ENCODE assay signal across 8 cellular contexts in the genomic region with DNA sequence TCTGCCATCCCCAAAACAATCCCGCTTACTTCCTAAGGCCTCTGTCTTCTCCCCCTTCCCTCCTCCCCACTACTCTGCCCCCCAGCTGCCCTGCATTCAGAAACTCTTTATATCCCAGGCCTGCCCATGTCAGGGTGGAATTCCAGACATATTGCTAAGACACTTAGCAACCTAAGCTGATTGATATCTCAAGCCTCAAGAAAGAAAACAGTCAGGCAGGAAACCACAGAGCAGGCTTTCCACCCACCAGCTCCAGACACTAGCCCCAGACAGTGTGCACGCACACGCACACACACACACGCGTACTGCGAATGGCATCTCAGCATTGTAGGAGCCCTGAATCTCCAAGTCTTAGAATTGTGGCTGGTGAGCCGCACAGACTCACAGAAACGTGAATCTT. TPM values are rescaled to one million over a fixed set of nuclear protein-coding genes. Genes with fewer than 3 reads are reported as not detected.
DNase-seq lines count a peak whose midpoint lies in the region; ATAC-seq and TF ChIP-seq lines count a peak whose summit lies in the region.

No MANE protein-coding gene starts in this region.

- DNase-seq in ELF-1 (ENCODE audit: low read depth, low spot score) (peak; percentile 74), NCI-H226 (peak; percentile 98), colonic mucosa (peak; percentile 23), pons (ENCODE audit: low spot score) (peak; percentile 81), prostate gland (ENCODE audit: low spot score) (no peak), WTC11 (ENCODE audit: low spot score) (no peak), occipital lobe (lab: John Stamatoyannopoulos, UW) (no peak)
- DNase-seq in effector CD4-positive, alpha-beta T cell, result no peak

- no peak overlapping the region for H3K27ac ChIP-seq in colonic mucosa
- H3K27ac ChIP-seq in prostate gland, result peak overlapping the region in 1 of 2 donors; percentile 15

- peak overlapping the region in 1 of 2 donors; percentile 12 for H3K9ac ChIP-seq in colonic mucosa (ENCODE audit: low read depth in 2 of 2, low read length in 2 of 2)

- TF ChIP-seq POLR2A in prostate gland (IDR thresholded peaks at IDR 0.05), result no peak

- H3K9me3 ChIP-seq in colonic mucosa (no peaks in the 10 kb centered on the region), prostate gland (no peaks in the 10 kb centered on the region)

- peaks cover 4% of the 10 kb centered on the region; the same call in 1 of the 2 replicates for H3K36me3 Mint-ChIP-seq in WTC11

- WGBS in prostate gland, result 44% methylated on average over 8 of the region's 8 CpGs

- TF ChIP-seq CTCF in colonic mucosa (IDR thresholded peaks at IDR 0.05) (no peak), prostate gland (IDR thresholded peaks at IDR 0.05) (no peak), WTC11 (IDR thresholded peaks at IDR 0.05) (no peak)

- H3K27me3 Mint-ChIP-seq in WTC11 (ENCODE audit: low read depth), result no peaks in the 10 kb centered on the region

- H3K4me1 Mint-ChIP-seq in WTC11, result peaks cover 17% of the 10 kb centered on the region

- no peak overlapping the region for H3K4me3 Mint-ChIP-seq in WTC11

- POLR2A ChIA-PET in WTC11 (lab: Charles Lee), result no interaction called here

- intact Hi-C loops in colonic mucosa (cut with DNase I), result loop anchor here (10.0 kb wide), 1 partner anchor 205 kb away; no protein-coding TSS in a partner anchor
- intact Hi-C loops in prostate gland (cut with DNase I), result no loop called here

- no peak for ATAC-seq in WTC11

- H3K27ac Mint-ChIP-seq in WTC11, result no peak overlapping the region

- H3K27me3 ChIP-seq in colonic mucosa (no peaks in the 10 kb centered on the region), prostate gland (replicated peaks; ENCODE audit: insufficient read depth) (no peaks in the 10 kb centered on the region)

- H3K4me3 ChIP-seq in colonic mucosa (no peak overlapping the region), prostate gland (no peak overlapping the region)

- no peaks in the 10 kb centered on the region for H3K9me3 Mint-ChIP-seq in WTC11

- no peaks in the 10 kb centered on the region for H3K36me3 ChIP-seq in colonic mucosa
- H3K36me3 ChIP-seq in prostate gland, result no peaks in the 10 kb centered on the region

- CTCF ChIA-PET in WTC11 (lab: Charles Lee), result interaction anchor here (1.2 to 3.0 kb wide), 4 partner anchors 20 to 148 kb away, joined by 3 to 62 read pairs (median 10); a partner anchor contains a TSS

- H3K4me1 ChIP-seq in colonic mucosa (peaks cover 19% of the 10 kb centered on the region), prostate gland (replicated peaks) (no peaks in the 10 kb centered on the region)

TF ChIP-seq in WTC11, 78 proteins besides CTCF, POLR2A, EP300 and RAD21:
- TF ChIP-seq, protein P1, sequence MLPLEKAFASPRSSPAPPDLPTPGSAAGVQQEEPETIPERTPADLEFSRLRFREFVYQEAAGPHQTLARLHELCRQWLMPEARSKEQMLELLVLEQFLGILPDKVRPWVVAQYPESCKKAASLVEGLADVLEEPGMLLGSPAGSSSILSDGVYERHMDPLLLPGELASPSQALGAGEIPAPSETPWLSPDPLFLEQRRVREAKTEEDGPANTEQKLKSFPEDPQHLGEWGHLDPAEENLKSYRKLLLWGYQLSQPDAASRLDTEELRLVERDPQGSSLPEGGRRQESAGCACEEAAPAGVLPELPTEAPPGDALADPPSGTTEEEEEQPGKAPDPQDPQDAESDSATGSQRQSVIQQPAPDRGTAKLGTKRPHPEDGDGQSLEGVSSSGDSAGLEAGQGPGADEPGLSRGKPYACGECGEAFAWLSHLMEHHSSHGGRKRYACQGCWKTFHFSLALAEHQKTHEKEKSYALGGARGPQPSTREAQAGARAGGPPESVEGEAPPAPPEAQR (CRISPR knock-in tag; IDR thresholded peaks at IDR 0.05), result no peak
- TF ChIP-seq ZBTB21 (CRISPR knock-in tag; IDR thresholded peaks at IDR 0.05; ENCODE audit: borderline replicate concordance) (no peak), ZNF396 (CRISPR knock-in tag; IDR thresholded peaks at IDR 0.05; ENCODE audit: borderline replicate concordance) (no peak), SMAD4 (CRISPR knock-in tag; IDR thresholded peaks at IDR 0.05) (no peak)

RNA-seq across cellular contexts. Expression of a gene that starts 8.9 kb away (rescaled TPM):
- 10 to 100 TPM; 22.6 to 30.5 TPM for total RNA-seq in colonic mucosa
- 10 to 100 TPM; 10.8 to 13.6 TPM for total RNA-seq in prostate gland
- 5.8 to 7.1 TPM (median 7.0 TPM) in 3 replicates for total RNA-seq in WTC11 (2021)
- 3.1 TPM for total RNA-seq in occipital lobe

RNA-seq across cellular contexts. Expression of a gene that starts 21.0 kb away (rescaled TPM):
- total RNA-seq in colonic mucosa (100 to 1,000 TPM in 1 of 2 donors, 10 to 100 TPM in 1; 32.8 to 101 TPM), prostate gland (100 to 1,000 TPM in 1 of 2 donors, 10 to 100 TPM in 1; 22.9 to 175 TPM), WTC11 (2021) (51.5 to 61.3 TPM (median 55.8 TPM) in 3 replicates), occipital lobe (9.4 TPM)

Comparison
In these comparisons a context has a peak if more than half of its experiments do, and no peak if none do; other contexts are left out.
1. DNase-seq: peak in ELF-1 (single experiment), NCI-H226 (single experiment), colonic mucosa (single experiment) and pons (single experiment); none in effector CD4-positive, alpha-beta T cell (single experiment), prostate gland (single experiment), WTC11 (single experiment) and occipital lobe (single experiment).